8 cellular contexts compared by ENCODE assay signal in the genomic region with DNA sequence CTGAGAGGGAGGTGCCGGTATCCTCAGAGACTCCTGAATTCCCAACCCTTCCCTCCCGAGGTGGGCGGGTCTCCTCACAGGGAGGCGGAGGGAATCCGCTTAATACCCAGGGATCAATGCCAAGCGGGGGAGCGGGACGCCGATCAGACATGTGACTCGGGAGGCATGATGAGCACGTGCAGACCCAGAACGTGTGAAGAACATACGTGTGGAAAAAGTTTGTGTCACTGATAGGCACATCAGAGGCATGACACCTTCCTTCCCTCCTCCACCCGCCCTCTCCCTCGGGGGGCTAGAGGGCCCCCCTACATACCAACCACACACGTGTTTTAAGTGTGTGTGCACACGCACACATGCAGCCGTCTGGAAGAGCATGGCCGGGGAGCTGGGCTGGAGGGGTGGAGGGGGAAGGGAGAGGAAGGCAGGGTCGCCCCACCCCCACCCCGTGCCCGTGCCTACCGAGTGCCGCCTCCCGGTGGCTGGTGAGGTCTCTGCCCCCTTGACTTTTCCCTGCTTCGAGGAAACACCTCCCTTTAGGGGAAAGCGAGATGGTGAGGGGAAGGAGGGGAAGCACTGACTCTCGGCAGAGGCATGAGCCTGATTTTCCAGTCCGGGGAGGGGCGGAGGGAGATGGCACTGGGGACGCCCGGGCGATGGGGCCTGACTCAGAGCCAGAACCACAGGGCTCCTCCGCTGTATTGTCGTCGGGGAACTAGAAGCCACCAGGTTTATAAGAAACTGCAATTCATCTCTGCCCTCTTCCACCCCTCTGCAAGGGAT. TPM values are rescaled to one million over a fixed set of nuclear protein-coding genes. Genes with fewer than 3 reads are reported as not detected.
A peak's percentile ranks its signal among the peaks of the same experiment; 100 is the strongest.
DNase-seq lines count a peak whose midpoint lies in the region; ATAC-seq, FAIRE-seq and TF ChIP-seq lines count a peak whose summit lies in the region.

No MANE protein-coding gene starts in this region.

- H2AFZ ChIP-seq in DND-41 (ENCODE audit: low read depth, low read length), result no peak overlapping the region

- peak; percentile 75 for FAIRE-seq in HTR-8/SVneo (lab: Jason Lieb, UNC)

- intact Hi-C loops in activated CD4-positive, alpha-beta T cell treated with anti-CD3 and anti-CD28 coated beads, Interleukin-2, amount 10 ng/mL, durations not matched to agents 24 days and 14 days (cut with micrococcal nuclease), result loop anchor here (1.0 to 5.0 kb wide), 4 partner anchors 8 to 69 kb away; a partner anchor contains a TSS

- TF ChIP-seq CTCF in DND-41 (IDR thresholded peaks at IDR 0.05; ENCODE audit: borderline replicate concordance, extremely low read depth, low read length, poor library complexity, severe bottlenecking), result peak; percentile 30

- H3K36me3 ChIP-seq in DND-41 (ENCODE audit: insufficient read depth, low read length), result no peaks in the 10 kb centered on the region

- H3K4me1 ChIP-seq in DND-41 (ENCODE audit: insufficient read depth, low read length), result peaks cover 32% of the 10 kb centered on the region

- H3K36me3 Mint-ChIP-seq in activated CD4-positive, alpha-beta T cell treated with anti-CD3 and anti-CD28 coated beads, Interleukin-2, amount 10 ng/mL, durations not matched to agents 24 days and 14 days (ENCODE audit: low read depth), result no peaks in the 10 kb centered on the region
- peaks cover 5% of the 10 kb centered on the region for H3K36me3 Mint-ChIP-seq in effector memory CD8-positive, alpha-beta T cell (ENCODE audit: insufficient read depth)

- H3K4me2 ChIP-seq in DND-41 (ENCODE audit: insufficient read depth, low read length), result no peak overlapping the region

- H3K27me3 Mint-ChIP-seq in activated CD4-positive, alpha-beta T cell treated with anti-CD3 and anti-CD28 coated beads, Interleukin-2, amount 10 ng/mL, durations not matched to agents 24 days and 14 days, result no peaks in the 10 kb centered on the region
- H3K27me3 Mint-ChIP-seq in effector memory CD8-positive, alpha-beta T cell, result no peaks in the 10 kb centered on the region

- no peak overlapping the region for H3K9ac ChIP-seq in DND-41 (ENCODE audit: low read depth, low read length)

- H3K9me3 Mint-ChIP-seq in activated CD4-positive, alpha-beta T cell treated with anti-CD3 and anti-CD28 coated beads, Interleukin-2, amount 10 ng/mL, durations not matched to agents 24 days and 14 days, result no peaks in the 10 kb centered on the region
- H3K9me3 Mint-ChIP-seq in effector memory CD8-positive, alpha-beta T cell, result no peaks in the 10 kb centered on the region

- H4K20me1 ChIP-seq in DND-41 (ENCODE audit: insufficient read depth, low read length), result peaks cover 13% of the 10 kb centered on the region; the same call in 1 of the 2 replicates

- ATAC-seq in DND-41 (ENCODE audit: insufficient read depth, low read depth), result no peak
- ATAC-seq in effector memory CD8-positive, alpha-beta T cell (replicated peaks), result peak; percentile 72
- ATAC-seq in GM18873 (IDR thresholded peaks at IDR 0.05; ENCODE audit: low FRiP score, unreplicated experiment), result no peak

- DNase-seq in DND-41 (no peak), HTR-8/SVneo (ENCODE audit: insufficient read length, low spot score) (no peak), hippocampal formation (lab: John Stamatoyannopoulos, UW) (no peak), NCI-H524 treated with DMSO at 0.1 percent for 48 hours (lab: John Stamatoyannopoulos, UW) (no peak)
- DNase-seq in activated CD4-positive, alpha-beta T cell treated with anti-CD3 and anti-CD28 coated beads, Interleukin-2, amount 10 ng/mL, durations not matched to agents 24 days and 14 days, result peak; percentile 95
- peak; percentile 57 to 68 (median 57) for DNase-seq in effector memory CD8-positive, alpha-beta T cell
- DNase-seq in stimulated activated CD4-positive, alpha-beta T cell treated with anti-CD3 and anti-CD28 coated beads, TNF-alpha, amount 100 ng/mL, for 4 hours (ENCODE audit: low read depth in 3 of 3), result peak; percentile 89 to 98 (median 98)

- H3K27ac ChIP-seq in DND-41 (ENCODE audit: low read length), result no peak overlapping the region

- peak overlapping the region; percentile 93 for H3K27ac Mint-ChIP-seq in activated CD4-positive, alpha-beta T cell treated with anti-CD3 and anti-CD28 coated beads, Interleukin-2, amount 10 ng/mL, durations not matched to agents 24 days and 14 days
- peak overlapping the region; percentile 78 to 79 for H3K27ac Mint-ChIP-seq in effector memory CD8-positive, alpha-beta T cell

- peaks cover 38% of the 10 kb centered on the region for H3K27me3 ChIP-seq in DND-41 (ENCODE audit: insufficient read depth, low read length, poor library complexity)

- H3K9me3 ChIP-seq in DND-41 (ENCODE audit: insufficient read depth, low read length, severe bottlenecking), result no peaks in the 10 kb centered on the region

- no peak overlapping the region for H3K4me3 ChIP-seq in DND-41 (ENCODE audit: low read depth in 1 of 2, low read length in 2 of 2)

- no peaks in the 10 kb centered on the region for H3K79me2 ChIP-seq in DND-41 (ENCODE audit: insufficient read depth, low read length)

- H3K4me1 Mint-ChIP-seq in activated CD4-positive, alpha-beta T cell treated with anti-CD3 and anti-CD28 coated beads, Interleukin-2, amount 10 ng/mL, durations not matched to agents 24 days and 14 days, result peaks cover 80% of the 10 kb centered on the region
- H3K4me1 Mint-ChIP-seq in effector memory CD8-positive, alpha-beta T cell (ENCODE audit: low read depth in 2 of 2), result peaks cover 68% of the 10 kb centered on the region in 2 donors

- H3K4me3 Mint-ChIP-seq in activated CD4-positive, alpha-beta T cell treated with anti-CD3 and anti-CD28 coated beads, Interleukin-2, amount 10 ng/mL, durations not matched to agents 24 days and 14 days, result peak overlapping the region; percentile 76
- H3K4me3 Mint-ChIP-seq in effector memory CD8-positive, alpha-beta T cell, result peak overlapping the region; percentile 67 to 78

RNA-seq across cellular contexts. Expression of a gene that starts 12.1 kb away (rescaled TPM):
- 63.0 and 66.4 TPM in 2 replicates for total RNA-seq in activated CD4-positive, alpha-beta T cell treated with anti-CD3 and anti-CD28 coated beads, Interleukin-2, amount 10 ng/mL, durations not matched to agents 24 days and 14 days

RNA-seq across cellular contexts. Expression of a gene that starts 27.0 kb away (rescaled TPM):
- 9.3 and 10.9 TPM in 2 replicates for total RNA-seq in activated CD4-positive, alpha-beta T cell treated with anti-CD3 and anti-CD28 coated beads, Interleukin-2, amount 10 ng/mL, durations not matched to agents 24 days and 14 days

Comparison
In these comparisons a context has a peak if more than half of its experiments do, and no peak if none do; other contexts are left out.
1. DNase-seq: peak in activated CD4-positive, alpha-beta T cell treated with anti-CD3 and anti-CD28 coated beads, Interleukin-2, amount 10 ng/mL, durations not matched to agents 24 days and 14 days (single experiment), effector memory CD8-positive, alpha-beta T cell (3 of 3) and stimulated activated CD4-positive, alpha-beta T cell treated with anti-CD3 and anti-CD28 coated beads, TNF-alpha, amount 100 ng/mL, for 4 hours (3 of 3); none in DND-41 (single experiment), HTR-8/SVneo (single experiment), hippocampal formation (0 of 2) and NCI-H524 treated with DMSO at 0.1 percent for 48 hours (single experiment).